8 cellular contexts compared by ENCODE assay signal in genomic region chrX:52934704-52935468, GRCh38. TPM values are rescaled to one million over a fixed set of nuclear protein-coding genes. Genes with fewer than 3 reads are reported as not detected.
DNase-seq lines count a peak whose midpoint lies in the region; ATAC-seq and TF ChIP-seq lines count a peak whose summit lies in the region.

No MANE protein-coding gene starts in this region.

- H3K36me3 Mint-ChIP-seq in endodermal cell (ENCODE audit: low read depth) (no peaks in the 10 kb centered on the region), mesothelial cell of epicardium (no peaks in the 10 kb centered on the region)

- H3K4me1 ChIP-seq in HUES48 (ENCODE audit: control insufficient read depth, insufficient read depth, low read length), result no peaks in the 10 kb centered on the region
- no peaks in the 10 kb centered on the region for H3K4me1 ChIP-seq in endodermal cell (ENCODE audit: control insufficient read depth, insufficient read depth, low read length)

- peak; percentile 97 for DNase-seq in DMS 273 (lab: John Stamatoyannopoulos, UW; ENCODE audit: unreplicated experiment)
- peak; percentile 96 for DNase-seq in NOMO-1 treated with dmso at 0.1 percent for 144 hours (lab: John Stamatoyannopoulos, UW; ENCODE audit: unreplicated experiment)
- DNase-seq in activated CD8-positive, alpha-beta memory T cell treated with anti-CD3 and anti-CD28 coated beads, Interleukin-2, amount 50 U/mL, for 1 hour (ENCODE audit: extremely low read depth), result peak; percentile 89
- peak; percentile 95 for DNase-seq in endodermal cell
- peak; percentile 77 to 94 for DNase-seq in mesothelial cell of epicardium (ENCODE audit: low spot score in 2 of 2, unreplicated experiment in 2 of 2)
- DNase-seq in stimulated activated CD8-positive, alpha-beta memory T cell treated with anti-CD3 and anti-CD28 coated beads, Interleukin-15, amount 100 ng/mL, for 48 hours (ENCODE audit: low read depth in 2 of 2), result peak; percentile 83 to 95

- peaks cover 39% of the 10 kb centered on the region for H3K9me3 Mint-ChIP-seq in endodermal cell
- no peaks in the 10 kb centered on the region for H3K9me3 Mint-ChIP-seq in mesothelial cell of epicardium

- H3K4me1 Mint-ChIP-seq in endodermal cell (no peaks in the 10 kb centered on the region), mesothelial cell of epicardium (peaks cover 11% of the 10 kb centered on the region)

- WGBS in endodermal cell (ENCODE audit: insufficient coverage in 1 of 2, insufficient read length in 1 of 2), 2 experiments, result 0% methylated on average over 10 to 60 of the region's 61 CpGs

- H3K27ac Mint-ChIP-seq in endodermal cell (peak overlapping the region; percentile 98), mesothelial cell of epicardium (peak overlapping the region; percentile 99)

- H3K27me3 Mint-ChIP-seq in endodermal cell (ENCODE audit: insufficient read depth) (no peaks in the 10 kb centered on the region), mesothelial cell of epicardium (ENCODE audit: low read depth) (no peaks in the 10 kb centered on the region)

- peak overlapping the region; percentile 95 for H3K27ac ChIP-seq in HUES48 (ENCODE audit: low read depth, low read length)
- peak overlapping the region; percentile 98 for H3K27ac ChIP-seq in endodermal cell (ENCODE audit: low read depth, low read length)

- H3K9ac ChIP-seq in HUES48 (ENCODE audit: low read depth, low read length) (peak overlapping the region; percentile 81), endodermal cell (ENCODE audit: extremely low read depth, low read length, poor library complexity, severe bottlenecking) (peak overlapping the region; percentile 70)

- peak; percentile 87 for ATAC-seq in GM21423 (IDR thresholded peaks at IDR 0.05; ENCODE audit: unreplicated experiment)

- no peaks in the 10 kb centered on the region for H3K36me3 ChIP-seq in HUES48 (ENCODE audit: control insufficient read depth, insufficient read depth, low read length)
- no peaks in the 10 kb centered on the region for H3K36me3 ChIP-seq in endodermal cell (ENCODE audit: control insufficient read depth, insufficient read depth, low read length)

- H3K4me3 Mint-ChIP-seq in endodermal cell (peak overlapping the region; percentile 77), mesothelial cell of epicardium (peak overlapping the region; percentile 94)

- TF ChIP-seq CTCF in endodermal cell (conservative IDR thresholded peaks at IDR 0.05), result peak; percentile 87
- peak; percentile 92 for TF ChIP-seq CTCF in mesothelial cell of epicardium (IDR thresholded peaks at IDR 0.05; ENCODE audit: unreplicated experiment)

- no peaks in the 10 kb centered on the region for H3K27me3 ChIP-seq in HUES48 (ENCODE audit: control insufficient read depth, insufficient read depth, low read length)
- no peaks in the 10 kb centered on the region for H3K27me3 ChIP-seq in endodermal cell (ENCODE audit: control insufficient read depth, insufficient read depth, low read length, poor library complexity, severe bottlenecking)

- H3K4me3 ChIP-seq in HUES48 (ENCODE audit: low read depth, low read length), result peak overlapping the region; percentile 77
- H3K4me3 ChIP-seq in endodermal cell (ENCODE audit: low read length), result peak overlapping the region; percentile 89

- H3K9me3 ChIP-seq in HUES48 (ENCODE audit: control insufficient read depth, insufficient read depth, low read length) (peaks cover 9% of the 10 kb centered on the region; the same call in 1 of the 2 replicates), endodermal cell (ENCODE audit: control insufficient read depth, low read length) (no peaks in the 10 kb centered on the region)

RNA-seq across cellular contexts. Expression of gene FAM156A, which starts 23.4 kb away (rescaled TPM):
- total RNA-seq in endodermal cell, result 10 to 100 TPM; 14.0 to 21.6 TPM
- 18.1 TPM for polyA plus RNA-seq in endodermal cell (2013, experiment 1 of 2)
- 10.7 TPM for polyA plus RNA-seq in endodermal cell (2013, experiment 2 of 2)
- total RNA-seq in mesothelial cell of epicardium, result 30.1 to 38.0 TPM (median 34.3 TPM) in 3 replicates

RNA-seq across cellular contexts. Expression of gene FAM156B, which starts 37.8 kb away (rescaled TPM):
- total RNA-seq in endodermal cell (10 to 100 TPM; 10.9 to 12.8 TPM), mesothelial cell of epicardium (18.5 to 29.1 TPM (median 23.3 TPM) in 3 replicates)
- 14.1 TPM for polyA plus RNA-seq in endodermal cell (2013, experiment 1 of 2)
- 15.6 TPM for polyA plus RNA-seq in endodermal cell (2013, experiment 2 of 2)

Comparison
In these comparisons a context has a peak if more than half of its experiments do, and no peak if none do; other contexts are left out.
1. Peak in every context shown above with its lines: DNase-seq, ATAC-seq, H3K4me3 ChIP-seq and H3K27ac ChIP-seq.